ENCODE assay signal across 15 cellular contexts in genomic region chr17:47816947-47817346, GRCh38. TPM values are rescaled to one million over a fixed set of nuclear protein-coding genes. Genes with fewer than 3 reads are reported as not detected.
DNase-seq lines count a peak whose midpoint lies in the region; ATAC-seq and TF ChIP-seq lines count a peak whose summit lies in the region.
"Had no signal": no experiment of that assay in that cellular context is flagged by ENCODE, and none has a peak within 500 bp of the region (broad histone marks: within the 10 kb centered on the region; RNA-seq: fewer than 3 reads in every experiment).

No MANE protein-coding gene starts in this region.

- WGBS in aorta, 2 donors, result 94 to 98% methylated on average over 10 of the region's 10 CpGs

- POLR2A ChIA-PET in RWPE1 (lab: Yijun Ruan, JAX; ENCODE audit: low non-redundant PET), result no interaction called here

- peaks cover 0 to 7% of the 10 kb centered on the region in 2 donors for H3K36me3 ChIP-seq in aorta (ENCODE audit: control insufficient read depth in 1 of 2, insufficient read depth in 2 of 2, low read length in 1 of 2)

- H3K27ac Mint-ChIP-seq in nephron progenitor cell, result peak overlapping the region; percentile 39
- H3K27ac Mint-ChIP-seq: CD4-positive, alpha-beta T cell had no signal

- H3K4me1 ChIP-seq in aorta (ENCODE audit: control insufficient read depth in 1 of 2, insufficient read depth in 2 of 2, low read length in 2 of 2), result no peaks in the 10 kb centered on the region
- H3K4me1 ChIP-seq: BE2C had no signal

- H3K9me3 Mint-ChIP-seq in nephron progenitor cell, result no peaks in the 10 kb centered on the region
- H3K9me3 Mint-ChIP-seq: CD4-positive, alpha-beta T cell; H9 had no signal

- H3K36me3 Mint-ChIP-seq in nephron progenitor cell (ENCODE audit: low read depth), result no peaks in the 10 kb centered on the region

- CTCF ChIA-PET in RWPE1 (lab: Yijun Ruan, JAX), result no interaction called here

- H3K27me3 Mint-ChIP-seq in nephron progenitor cell (ENCODE audit: low read depth, poor library complexity), result peaks cover 11% of the 10 kb centered on the region
- H3K27me3 Mint-ChIP-seq: CD4-positive, alpha-beta T cell had no signal

- no peaks in the 10 kb centered on the region for H3K9me3 ChIP-seq in aorta (ENCODE audit: control insufficient read depth, low read length)
- H3K9me3 ChIP-seq: BE2C, Caco-2 had no signal

- H3K27me3 ChIP-seq in aorta (ENCODE audit: control insufficient read depth in 1 of 2, insufficient read depth in 2 of 2, low read length in 1 of 2), result no peaks in the 10 kb centered on the region
- H3K27me3 ChIP-seq: BE2C had no signal

- intact Hi-C loops in posterior vena cava (cut with DNase I), result no loop called here
- intact Hi-C loops in aorta (cut with DNase I), result no loop called here

- H3K4me1 Mint-ChIP-seq in nephron progenitor cell, result peaks cover 17% of the 10 kb centered on the region

- H3K27ac ChIP-seq in RWPE1 (peak overlapping the region; percentile 78), aorta (ENCODE audit: low read depth in 1 of 2, low read length in 2 of 2) (no peak overlapping the region)
- H3K27ac ChIP-seq: HL-60 had no signal

- TF ChIP-seq CTCF in RWPE1 (conservative IDR thresholded peaks at IDR 0.05; ENCODE audit: low read depth) (no peak), nephron progenitor cell (IDR thresholded peaks at IDR 0.05) (no peak)

- no peak for DNase-seq in RWPE1 (ENCODE audit: low spot score)
- no peak for DNase-seq in nephron progenitor cell
- peak; percentile 11 for DNase-seq in posterior vena cava (ENCODE audit: low spot score)
- peak; percentile 24 to 33 for DNase-seq in aorta
- DNase-seq in NCI-H2081 treated with DMSO at 0.1 percent for 48 hours (lab: John Stamatoyannopoulos, UW), result no peak
- no peak for DNase-seq in mesenteric fat pad (ENCODE audit: low spot score)
- DNase-seq: ACHN; BE2C; C1 segment of cervical spinal cord; Caco-2; CD4-positive, alpha-beta T cell; H9 had no signal

- ATAC-seq in aorta (ENCODE audit: low FRiP score) (no peak), HG02938 (IDR thresholded peaks at IDR 0.05; ENCODE audit: unreplicated experiment) (no peak)

- H3K4me3 ChIP-seq in aorta (ENCODE audit: low read length in 2 of 2), result no peak overlapping the region

- H3K4me3 Mint-ChIP-seq in nephron progenitor cell, result no peak overlapping the region
- H3K4me3 Mint-ChIP-seq: CD4-positive, alpha-beta T cell; H9 had no signal

RNA-seq across cellular contexts. Expression of gene OSBPL7, which starts 4.6 kb away (rescaled TPM):
- total RNA-seq in posterior vena cava, result 1 to 10 TPM; 6.4 to 9.8 TPM
- 10 to 100 TPM; 10.7 to 21.1 TPM for total RNA-seq in aorta
- 10 to 100 TPM in 1 of 2 donors, 1 to 10 TPM in 1; 8.9 to 20.1 TPM for polyA plus RNA-seq in aorta
- 5.1 TPM for total RNA-seq in mesenteric fat pad

RNA-seq across cellular contexts. Expression of gene MRPL10, which starts 14.4 kb away (rescaled TPM):
- total RNA-seq in posterior vena cava (10 to 100 TPM; 23.9 to 28.6 TPM), aorta (10 to 100 TPM; 21.6 to 28.6 TPM), mesenteric fat pad (33.5 TPM)
- polyA plus RNA-seq in aorta, result 10 to 100 TPM; 34.4 to 42.2 TPM

RNA-seq across cellular contexts. Expression of gene LRRC46, which starts 14.5 kb away (rescaled TPM):
- total RNA-seq in posterior vena cava (not detected), aorta (under 1 TPM in 1 of 2 donors, not detected in 1; 0.51 TPM), mesenteric fat pad (not detected)
- under 1 TPM in 1 of 2 donors, not detected in 1; 0.87 TPM for polyA plus RNA-seq in aorta
- total RNA-seq: H1 had no signal

RNA-seq across cellular contexts. Expression of gene SCRN2, which starts 24.1 kb away (rescaled TPM):
- total RNA-seq in posterior vena cava (10 to 100 TPM; 13.3 to 17.8 TPM), aorta (10 to 100 TPM; 19.3 to 37.6 TPM), mesenteric fat pad (70.6 TPM)
- 10 to 100 TPM; 21.2 to 64.1 TPM for polyA plus RNA-seq in aorta

RNA-seq across cellular contexts. Expression of gene SP6, which starts 34.0 kb away (rescaled TPM):
- total RNA-seq in posterior vena cava (under 1 TPM; 0.19 to 0.48 TPM), aorta (under 1 TPM; 0.78 to 0.81 TPM), mesenteric fat pad (1.9 TPM)
- polyA plus RNA-seq in aorta, result under 1 TPM in 1 of 2 donors, not detected in 1; 0.25 TPM

Comparison
In these comparisons a context has a peak if more than half of its experiments do, and no peak if none do; other contexts are left out.
1. DNase-seq: peak in posterior vena cava (single experiment) and aorta (2 of 2); none in RWPE1 (single experiment), nephron progenitor cell (single experiment), NCI-H2081 treated with DMSO at 0.1 percent for 48 hours (single experiment) and mesenteric fat pad (single experiment).